In genomic region chr10:103806376-103807320, GRCh38 we compare ENCODE assay signal across 22 cellular contexts. TPM values are rescaled to one million over a fixed set of nuclear protein-coding genes. Genes with fewer than 3 reads are reported as not detected.
DNase-seq lines count a peak whose midpoint lies in the region; ATAC-seq and TF ChIP-seq lines count a peak whose summit lies in the region.
"Had no signal": no experiment of that assay in that cellular context is flagged by ENCODE, and none has a peak within 500 bp of the region (broad histone marks: within the 10 kb centered on the region; RNA-seq: fewer than 3 reads in every experiment).

No MANE protein-coding gene starts in this region.

- POLR2A ChIA-PET in CD8-positive, alpha-beta memory T cell (lab: Charles Lee): no interaction called here

- no peak for TF ChIP-seq CTCF in cardiac muscle cell (IDR thresholded peaks at IDR 0.05; ENCODE audit: low read depth, low read length)
- no peak for TF ChIP-seq CTCF in vagina (IDR thresholded peaks at IDR 0.05)

- no peak for TF ChIP-seq POLR2A in vagina (IDR thresholded peaks at IDR 0.05)

- H3K9me3 Mint-ChIP-seq in CD8-positive, alpha-beta memory T cell: no peaks in the 10 kb centered on the region
- H3K9me3 Mint-ChIP-seq: activated naive CD8-positive, alpha-beta T cell treated with anti-CD3 and anti-CD28 coated beads, Interleukin-2, amount 10 ng/mL, durations not matched to agents 7 days and 5 days; CD8-positive, alpha-beta T cell; stimulated activated naive CD8-positive, alpha-beta T cell treated with anti-CD3 and anti-CD28 coated beads, Interleukin-15, amount 100 ng/mL, for 72 hours; T-helper 2 cell treated with Interferon-gamma antibody and Interleukin-4, amounts not matched to agents 5 μg/mL and 100 μg/mL, for 36 hours had no signal

- CTCF ChIA-PET in CD8-positive, alpha-beta memory T cell (lab: Charles Lee): interaction anchor here (1.7 kb wide), 1 partner anchor 33 kb away, joined by 5 read pairs; no protein-coding TSS in a partner anchor

- intact Hi-C loops in Right ventricle myocardium inferior (cut with DNase I) (no loop called here), cardiac septum (cut with DNase I) (no loop called here), vagina (cut with DNase I) (no loop called here)

- H3K27ac Mint-ChIP-seq in CD8-positive, alpha-beta memory T cell: no peak overlapping the region
- H3K27ac Mint-ChIP-seq: activated naive CD8-positive, alpha-beta T cell treated with anti-CD3 and anti-CD28 coated beads, Interleukin-2, amount 10 ng/mL, durations not matched to agents 7 days and 5 days; CD8-positive, alpha-beta T cell; stimulated activated naive CD8-positive, alpha-beta T cell treated with anti-CD3 and anti-CD28 coated beads, Interleukin-15, amount 100 ng/mL, for 72 hours; T-helper 2 cell treated with Interferon-gamma antibody and Interleukin-4, amounts not matched to agents 5 μg/mL and 100 μg/mL, for 36 hours had no signal

- H3K4me3 ChIP-seq in cardiac muscle cell: no peak overlapping the region
- no peak overlapping the region for H3K4me3 ChIP-seq in CD8-positive, alpha-beta memory T cell (ENCODE audit: low read length)
- H3K4me3 ChIP-seq in vagina: no peak overlapping the region
- H3K4me3 ChIP-seq: lower lobe of right lung had no signal

- H3K27me3 Mint-ChIP-seq in CD8-positive, alpha-beta memory T cell: peaks cover 0 to 1% of the 10 kb centered on the region in 2 donors
- H3K27me3 Mint-ChIP-seq: stimulated activated naive CD8-positive, alpha-beta T cell treated with anti-CD3 and anti-CD28 coated beads, Interleukin-15, amount 100 ng/mL, for 72 hours had no signal

- H3K27me3 ChIP-seq in cardiac muscle cell (no peaks in the 10 kb centered on the region), vagina (no peaks in the 10 kb centered on the region)
- no peaks in the 10 kb centered on the region for H3K27me3 ChIP-seq in CD8-positive, alpha-beta memory T cell (ENCODE audit: insufficient read depth, low read length, poor library complexity, severe bottlenecking)

- DNase-seq in Right ventricle myocardium inferior (ENCODE audit: missing footprints) (no peak), cardiac septum (ENCODE audit: low spot score) (no peak), cardiac muscle cell (ENCODE audit: low read depth in 1 of 2, low spot score in 1 of 2) (no peak), myocyte (ENCODE audit: low read depth) (peak; percentile 69), dedifferentiated amniotic fluid mesenchymal stem cell (ENCODE audit: extremely low spot score) (no peak), vagina (ENCODE audit: extremely low spot score in 2 of 2) (no peak), NOMO-1 (lab: John Stamatoyannopoulos, UW; ENCODE audit: unreplicated experiment in 2 of 2) (no peak)
- no peak for DNase-seq in CD8-positive, alpha-beta memory T cell
- DNase-seq: activated CD4-positive, alpha-beta T cell treated with anti-CD3 and anti-CD28 coated beads for 4 hours; activated CD8-positive, alpha-beta memory T cell treated with anti-CD3 and anti-CD28 coated beads for 24 hours; activated gamma-delta T cell; activated naive CD8-positive, alpha-beta T cell treated with anti-CD3 and anti-CD28 coated beads, Interleukin-2, amount 10 ng/mL, durations not matched to agents 7 days and 5 days; CD8-positive, alpha-beta T cell; HCEC 1CT; islet precursor cell; lower lobe of right lung; NCI-H1092 treated with DMSO at 0.1 percent for 48 hours; NCI-H1930; NCI-H2227 treated with DMSO at 0.1 percent for 48 hours; stimulated activated naive CD8-positive, alpha-beta T cell treated with anti-CD3 and anti-CD28 coated beads, Interleukin-15, amount 100 ng/mL, for 72 hours had no signal

- peaks cover 41% of the 10 kb centered on the region for H3K4me1 ChIP-seq in cardiac muscle cell (ENCODE audit: low read depth)
- H3K4me1 ChIP-seq in CD8-positive, alpha-beta memory T cell (ENCODE audit: insufficient read depth, low read length): peaks cover 7% of the 10 kb centered on the region
- H3K4me1 ChIP-seq in vagina: peaks cover 12% of the 10 kb centered on the region

- H3K9me3 ChIP-seq in cardiac muscle cell (ENCODE audit: low read depth): no peaks in the 10 kb centered on the region
- H3K9me3 ChIP-seq in CD8-positive, alpha-beta memory T cell (ENCODE audit: low read length): no peaks in the 10 kb centered on the region
- no peaks in the 10 kb centered on the region for H3K9me3 ChIP-seq in vagina
- H3K9me3 ChIP-seq: lower lobe of right lung had no signal

- H3K27ac ChIP-seq in cardiac muscle cell (peak overlapping the region; percentile 84), vagina (no peak overlapping the region)
- H3K27ac ChIP-seq in CD8-positive, alpha-beta memory T cell (ENCODE audit: low read depth, low read length): no peak overlapping the region
- H3K27ac ChIP-seq: lower lobe of right lung, VCaP had no signal

- H3K4me1 Mint-ChIP-seq in CD8-positive, alpha-beta memory T cell: peaks cover 5 to 12% (median 7%) of the 10 kb centered on the region in 3 donors

- H3K36me3 Mint-ChIP-seq in CD8-positive, alpha-beta memory T cell: no peaks in the 10 kb centered on the region
- H3K36me3 Mint-ChIP-seq: activated naive CD8-positive, alpha-beta T cell treated with anti-CD3 and anti-CD28 coated beads, Interleukin-2, amount 10 ng/mL, durations not matched to agents 7 days and 5 days; CD8-positive, alpha-beta T cell had no signal

- H3K36me3 ChIP-seq in cardiac muscle cell: no peaks in the 10 kb centered on the region
- H3K36me3 ChIP-seq in CD8-positive, alpha-beta memory T cell (ENCODE audit: insufficient read depth, low read length): no peaks in the 10 kb centered on the region
- no peaks in the 10 kb centered on the region for H3K36me3 ChIP-seq in vagina
- H3K36me3 ChIP-seq: lower lobe of right lung had no signal

- H3K4me3 Mint-ChIP-seq in CD8-positive, alpha-beta memory T cell: no peak overlapping the region
- H3K4me3 Mint-ChIP-seq: activated naive CD8-positive, alpha-beta T cell treated with anti-CD3 and anti-CD28 coated beads, Interleukin-2, amount 10 ng/mL, durations not matched to agents 7 days and 5 days; CD8-positive, alpha-beta T cell; stimulated activated naive CD8-positive, alpha-beta T cell treated with anti-CD3 and anti-CD28 coated beads, Interleukin-15, amount 100 ng/mL, for 72 hours; T-helper 2 cell treated with Interferon-gamma antibody and Interleukin-4, amounts not matched to agents 5 μg/mL and 100 μg/mL, for 36 hours had no signal

- peak; percentile 82 for ATAC-seq in Right ventricle myocardium inferior
- ATAC-seq: CD8-positive, alpha-beta T cell; lower lobe of right lung; stimulated activated naive CD8-positive, alpha-beta T cell treated with anti-CD3 and anti-CD28 coated beads, Interleukin-15, amount 100 ng/mL, for 72 hours had no signal

RNA-seq across cellular contexts. Expression of gene SH3PXD2A, which starts 48.7 kb away (rescaled TPM):
- total RNA-seq in Right ventricle myocardium inferior (28.7 TPM), cardiac septum (45.0 TPM), cardiac muscle cell (36.5 and 75.9 TPM in 2 replicates), myocyte (38.8 and 48.5 TPM in 2 replicates), vagina (56.2 TPM)
- 32.2 and 48.1 TPM in 2 replicates for polyA plus RNA-seq in cardiac muscle cell
- 158 TPM for polyA plus RNA-seq in myocyte (2012)
- total RNA-seq in CD8-positive, alpha-beta memory T cell: 1 to 10 TPM; 7.7 to 8.0 TPM
- 0.48 TPM for polyA plus RNA-seq in CD8-positive, alpha-beta memory T cell
